ENCODE assay signal across 1 cellular context in the genomic region with DNA sequence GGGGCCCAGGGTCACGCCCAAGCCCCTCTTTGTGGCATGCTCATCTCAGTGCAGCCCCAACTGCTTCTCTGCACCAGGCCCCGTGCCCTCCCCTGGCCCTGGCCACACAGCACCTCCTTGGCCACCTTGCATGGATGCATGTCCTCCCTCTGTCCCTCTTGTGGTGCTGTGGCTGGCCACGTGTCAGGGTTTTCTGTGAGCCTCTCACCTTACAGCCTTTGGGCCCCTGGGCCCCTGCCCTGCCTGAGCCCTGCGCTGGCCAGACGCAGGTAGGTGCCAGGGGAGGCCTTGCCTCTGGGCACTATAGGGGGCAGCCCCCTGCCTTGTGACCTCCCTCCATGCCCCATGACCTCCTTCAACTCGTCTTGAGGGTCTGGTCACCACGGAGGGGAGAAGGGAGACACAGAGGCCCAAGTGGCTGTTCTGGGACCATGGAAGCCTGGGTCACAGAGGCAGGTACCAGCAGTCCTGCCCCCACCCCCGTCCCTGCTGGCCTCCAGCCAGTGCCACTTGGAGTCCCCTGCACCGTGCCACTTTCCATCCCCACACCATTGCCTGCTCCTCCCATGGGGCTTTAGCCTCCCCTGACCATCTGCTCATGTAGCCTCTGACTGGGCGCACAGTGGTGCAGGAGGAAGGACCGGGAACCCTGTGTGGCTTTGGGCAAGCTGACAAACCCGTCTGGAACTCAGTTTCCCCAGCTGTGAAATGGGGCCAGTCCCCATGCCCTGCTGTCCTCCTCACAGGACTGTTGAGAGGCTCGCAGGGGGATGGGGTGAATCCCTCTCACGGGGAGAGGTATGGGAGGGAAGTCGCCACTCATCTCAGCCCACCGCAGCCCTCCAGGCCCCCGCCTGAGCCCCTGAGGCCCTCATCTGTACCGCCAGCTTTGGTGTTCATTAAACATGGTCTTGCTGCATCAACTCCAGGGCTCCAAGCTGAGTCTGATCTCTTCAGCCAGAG.
TF ChIP-seq lines count a peak whose summit lies in the region.

No MANE protein-coding gene starts in this region.

TF ChIP-seq in A549, 52 proteins besides CTCF, POLR2A, EP300 and RAD21:
- TF ChIP-seq, protein P1, sequence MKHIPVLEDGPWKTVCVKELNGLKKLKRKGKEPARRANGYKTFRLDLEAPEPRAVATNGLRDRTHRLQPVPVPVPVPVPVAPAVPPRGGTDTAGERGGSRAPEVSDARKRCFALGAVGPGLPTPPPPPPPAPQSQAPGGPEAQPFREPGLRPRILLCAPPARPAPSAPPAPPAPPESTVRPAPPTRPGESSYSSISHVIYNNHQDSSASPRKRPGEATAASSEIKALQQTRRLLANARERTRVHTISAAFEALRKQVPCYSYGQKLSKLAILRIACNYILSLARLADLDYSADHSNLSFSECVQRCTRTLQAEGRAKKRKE (CRISPR knock-in tag; IDR thresholded peaks at IDR 0.05; ENCODE audit: low read depth): no peak
- TF ChIP-seq ZFP36 (IDR thresholded peaks at IDR 0.05; ENCODE audit: borderline replicate concordance, partially characterized antibody) (no peak), JUNB (IDR thresholded peaks at IDR 0.05) (no peak), HOXB13 (CRISPR knock-in tag; IDR thresholded peaks at IDR 0.05; ENCODE audit: low read depth) (no peak), ZNF302 (CRISPR knock-in tag; IDR thresholded peaks at IDR 0.05) (no peak)
- TF ChIP-seq, protein P2, sequence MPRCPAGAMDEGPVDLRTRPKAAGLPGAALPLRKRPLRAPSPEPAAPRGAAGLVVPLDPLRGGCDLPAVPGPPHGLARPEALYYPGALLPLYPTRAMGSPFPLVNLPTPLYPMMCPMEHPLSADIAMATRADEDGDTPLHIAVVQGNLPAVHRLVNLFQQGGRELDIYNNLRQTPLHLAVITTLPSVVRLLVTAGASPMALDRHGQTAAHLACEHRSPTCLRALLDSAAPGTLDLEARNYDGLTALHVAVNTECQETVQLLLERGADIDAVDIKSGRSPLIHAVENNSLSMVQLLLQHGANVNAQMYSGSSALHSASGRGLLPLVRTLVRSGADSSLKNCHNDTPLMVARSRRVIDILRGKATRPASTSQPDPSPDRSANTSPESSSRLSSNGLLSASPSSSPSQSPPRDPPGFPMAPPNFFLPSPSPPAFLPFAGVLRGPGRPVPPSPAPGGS (IDR thresholded peaks at IDR 0.05): no peak
- TF ChIP-seq, protein P3, sequence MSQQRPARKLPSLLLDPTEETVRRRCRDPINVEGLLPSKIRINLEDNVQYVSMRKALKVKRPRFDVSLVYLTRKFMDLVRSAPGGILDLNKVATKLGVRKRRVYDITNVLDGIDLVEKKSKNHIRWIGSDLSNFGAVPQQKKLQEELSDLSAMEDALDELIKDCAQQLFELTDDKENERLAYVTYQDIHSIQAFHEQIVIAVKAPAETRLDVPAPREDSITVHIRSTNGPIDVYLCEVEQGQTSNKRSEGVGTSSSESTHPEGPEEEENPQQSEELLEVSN (IDR thresholded peaks at IDR 0.05; ENCODE audit: borderline replicate concordance, low read depth): no peak
TF ChIP-seq in A549: peak in this region for 0.
